ENCODE assay signal across 8 cellular contexts in the genomic region with DNA sequence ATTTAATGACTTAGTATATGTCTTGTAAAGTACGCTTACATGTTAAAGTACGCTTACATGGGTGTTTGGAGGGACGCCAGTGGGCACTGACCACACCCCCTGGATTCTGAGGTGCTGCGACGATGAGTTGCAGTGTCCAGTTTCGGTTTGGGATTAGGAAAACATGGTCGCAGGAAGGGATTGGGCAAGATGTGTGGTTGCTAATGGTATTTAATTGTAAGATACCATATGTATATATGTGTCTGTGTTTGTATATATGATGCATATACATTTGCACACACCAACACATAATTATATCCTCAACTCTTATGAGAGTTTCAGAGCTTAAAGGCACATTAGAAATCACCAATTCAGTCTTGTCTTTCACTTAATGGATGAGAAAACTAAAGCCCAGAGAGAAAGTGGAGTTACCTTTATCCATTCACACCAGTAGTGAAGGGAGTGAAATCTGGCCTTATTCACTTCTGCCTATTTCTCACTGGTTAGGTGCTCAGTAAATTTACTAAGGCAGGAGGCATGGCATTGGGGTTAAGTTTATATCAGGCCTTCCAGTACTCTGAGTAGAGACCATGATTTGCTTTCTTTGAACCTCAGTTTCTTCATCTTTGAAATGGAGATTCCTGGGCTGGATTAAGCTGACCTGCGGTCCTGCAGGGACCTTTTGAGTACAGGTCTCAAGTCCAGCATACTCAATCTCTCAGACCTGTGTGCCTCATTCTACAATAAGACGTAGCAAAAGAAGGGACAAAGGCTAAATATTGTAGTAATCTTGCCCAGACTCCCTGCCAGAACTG. TPM values are rescaled to one million over a fixed set of nuclear protein-coding genes. Genes with fewer than 3 reads are reported as not detected.
DNase-seq lines count a peak whose midpoint lies in the region; ATAC-seq and TF ChIP-seq lines count a peak whose summit lies in the region.

No MANE protein-coding gene starts in this region.

- in situ Hi-C loops in astrocyte of the cerebellum (cut with HindIII; ENCODE audit: low sequenced_read_pairs) = no loop called here

- H3K27me3 ChIP-seq in spleen (replicated peaks in 1 of 7) = no peaks in the 10 kb centered on the region

- H3K36me3 Mint-ChIP-seq in stimulated activated naive CD8-positive, alpha-beta T cell treated with anti-CD3 and anti-CD28 coated beads, Interleukin-15, Interleukin-2, amounts not matched to agents 100 ng/mL and 50 ng/mL, for 24 hours (ENCODE audit: low read depth) = no peaks in the 10 kb centered on the region

- no peak for TF ChIP-seq POLR2A in spleen (IDR thresholded peaks at IDR 0.05)

- peaks cover 37% of the 10 kb centered on the region for H3K4me1 Mint-ChIP-seq in stimulated activated naive CD8-positive, alpha-beta T cell treated with anti-CD3 and anti-CD28 coated beads, Interleukin-15, Interleukin-2, amounts not matched to agents 100 ng/mL and 50 ng/mL, for 24 hours (ENCODE audit: low read depth)

- TF ChIP-seq CTCF in astrocyte of the cerebellum (IDR thresholded peaks at IDR 0.05; ENCODE audit: low read depth, low read length, missing control alignments) (no peak), spleen (IDR thresholded peaks at IDR 0.05 in 8 of 11, conservative IDR thresholded peaks at IDR 0.05 in 3 of 11) (no peak)

- no peak for DNase-seq in stimulated activated naive CD8-positive, alpha-beta T cell treated with anti-CD3 and anti-CD28 coated beads, Interleukin-15, Interleukin-2, amounts not matched to agents 100 U/mL and 50 U/mL, for 24 hours
- DNase-seq in NCI-H1092 treated with DMSO at 0.1 percent for 48 hours (lab: John Stamatoyannopoulos, UW) (peak; percentile 40), astrocyte of the cerebellum (ENCODE audit: low read depth) (no peak), spleen (no peak), NCI-H524 treated with DMSO at 0.1 percent for 48 hours (lab: John Stamatoyannopoulos, UW) (no peak)
- no peak for DNase-seq in activated CD4-positive, alpha-beta T cell treated with anti-CD3 and anti-CD28 coated beads for 48 hours

- H3K9me3 ChIP-seq in iPS-18c (ENCODE audit: control insufficient read depth, insufficient read depth, low read length) (peaks cover 3% of the 10 kb centered on the region), spleen (no peaks in the 10 kb centered on the region)

- H3K27me3 Mint-ChIP-seq in stimulated activated naive CD8-positive, alpha-beta T cell treated with anti-CD3 and anti-CD28 coated beads, Interleukin-15, Interleukin-2, amounts not matched to agents 100 ng/mL and 50 ng/mL, for 24 hours = no peaks in the 10 kb centered on the region

- H3K9me3 Mint-ChIP-seq in stimulated activated naive CD8-positive, alpha-beta T cell treated with anti-CD3 and anti-CD28 coated beads, Interleukin-15, Interleukin-2, amounts not matched to agents 100 ng/mL and 50 ng/mL, for 24 hours = peaks cover 1% of the 10 kb centered on the region

- peaks cover 6 to 66% (median 31%) of the 10 kb centered on the region in 6 donors for H3K4me1 ChIP-seq in spleen

- no peak for ATAC-seq in stimulated activated naive CD8-positive, alpha-beta T cell treated with anti-CD3 and anti-CD28 coated beads, Interleukin-15, Interleukin-2, amounts not matched to agents 100 U/mL and 50 U/mL, for 24 hours

- H3K4me3 ChIP-seq in astrocyte of the cerebellum (ENCODE audit: low read depth, low read length) (peak overlapping the region; percentile 68), iPS-18c (ENCODE audit: insufficient read depth, low read depth, low read length) (peak overlapping the region; percentile 79), spleen (peak overlapping the region; percentile 72 to 96 (median 87))

- peak overlapping the region; percentile 88 to 98 (median 94) for H3K27ac ChIP-seq in spleen

- H3K27ac Mint-ChIP-seq in stimulated activated naive CD8-positive, alpha-beta T cell treated with anti-CD3 and anti-CD28 coated beads, Interleukin-15, Interleukin-2, amounts not matched to agents 100 ng/mL and 50 ng/mL, for 24 hours = peak overlapping the region; percentile 91

- H3K4me3 Mint-ChIP-seq in stimulated activated naive CD8-positive, alpha-beta T cell treated with anti-CD3 and anti-CD28 coated beads, Interleukin-15, Interleukin-2, amounts not matched to agents 100 ng/mL and 50 ng/mL, for 24 hours = peak overlapping the region; percentile 91

- WGBS in spleen, 5 donors = 24 to 53% (median 33%) methylated on average over 9 of the region's 9 CpGs

- H3K36me3 ChIP-seq in spleen = no peaks in the 10 kb centered on the region

- intact Hi-C loops in spleen (cut with DNase I; ENCODE audit: low total_unique reads) = no loop called here

RNA-seq across cellular contexts. Expression of gene SMYD2, which starts 1.1 kb away (rescaled TPM):
- total RNA-seq in spleen = 10 to 100 TPM; 24.4 to 39.7 (median 34.0) TPM
- 10 to 100 TPM; 23.5 to 33.6 (median 23.7) TPM for polyA plus RNA-seq in spleen
